In genomic region chr3:153284282-153284938, GRCh38 we compare ENCODE assay signal across 1 cellular context.
TF ChIP-seq lines count a peak whose summit lies in the region.

No MANE protein-coding gene starts in this region.

TF ChIP-seq in SK-N-SH, 30 proteins besides CTCF, POLR2A, EP300 and RAD21 (continued from another document):
- TF ChIP-seq USF1 (IDR thresholded peaks at IDR 0.05; ENCODE audit: borderline replicate concordance, low read depth) (no peak), FOXJ3 (CRISPR knock-in tag; IDR thresholded peaks at IDR 0.05) (no peak), GABPA (IDR thresholded peaks at IDR 0.05; ENCODE audit: low read depth) (0 out of 2 replicates have a peak, but pooled peaks have one; percentile 11), NFIC (IDR thresholded peaks at IDR 0.05; ENCODE audit: borderline replicate concordance) (no peak; the same call in 1 of the 2 replicates), GATA2 (CRISPR knock-in tag; IDR thresholded peaks at IDR 0.05) (no peak), RXRA (IDR thresholded peaks at IDR 0.05; ENCODE audit: borderline replicate concordance, low read depth) (no peak), CHD2 (IDR thresholded peaks at IDR 0.05; ENCODE audit: low read length, partially characterized antibody) (no peak), IRF3 (IDR thresholded peaks at IDR 0.05; ENCODE audit: low read depth, low read length) (no peak), TAF1 (IDR thresholded peaks at IDR 0.05; ENCODE audit: borderline replicate concordance, low read depth, low read length) (no peak), TCF12 (IDR thresholded peaks at IDR 0.05) (peak; percentile 57), REST (IDR thresholded peaks at IDR 0.05; ENCODE audit: low read depth, low read length) (0 out of 2 replicates have a peak, but pooled peaks have one; percentile 10), FOXM1 (IDR thresholded peaks at IDR 0.05; ENCODE audit: low read depth) (no peak), RCOR1 (IDR thresholded peaks at IDR 0.05; ENCODE audit: low read length) (no peak), JUND (IDR thresholded peaks at IDR 0.05) (0 out of 2 replicates have a peak, but pooled peaks have one; percentile 32), PBX3 (IDR thresholded peaks at IDR 0.05) (no peak), FOSL2 (IDR thresholded peaks at IDR 0.05; ENCODE audit: borderline replicate concordance, low read depth) (peak; percentile 55; the same call in 1 of the 2 replicates), YY1 (IDR thresholded peaks at IDR 0.05; ENCODE audit: low read depth) (no peak), USF2 (IDR thresholded peaks at IDR 0.05; ENCODE audit: borderline replicate concordance, low read depth, low read length) (no peak), ELF1 (IDR thresholded peaks at IDR 0.05) (peak; percentile 91), POLR2AphosphoS5 (IDR thresholded peaks at IDR 0.05; ENCODE audit: low read depth, low read length) (peak; percentile 19; the same call in 1 of the 2 replicates), TEAD4 (IDR thresholded peaks at IDR 0.05; ENCODE audit: borderline replicate concordance, insufficient read depth) (no peak), ZBTB33 (IDR thresholded peaks at IDR 0.05; ENCODE audit: borderline replicate concordance, low read depth) (no peak), MEF2A (IDR thresholded peaks at IDR 0.05; ENCODE audit: borderline replicate concordance, low read depth) (no peak)
TF ChIP-seq in SK-N-SH: peak in this region for 10.
